1 cellular context compared by ENCODE assay signal in the genomic region with DNA sequence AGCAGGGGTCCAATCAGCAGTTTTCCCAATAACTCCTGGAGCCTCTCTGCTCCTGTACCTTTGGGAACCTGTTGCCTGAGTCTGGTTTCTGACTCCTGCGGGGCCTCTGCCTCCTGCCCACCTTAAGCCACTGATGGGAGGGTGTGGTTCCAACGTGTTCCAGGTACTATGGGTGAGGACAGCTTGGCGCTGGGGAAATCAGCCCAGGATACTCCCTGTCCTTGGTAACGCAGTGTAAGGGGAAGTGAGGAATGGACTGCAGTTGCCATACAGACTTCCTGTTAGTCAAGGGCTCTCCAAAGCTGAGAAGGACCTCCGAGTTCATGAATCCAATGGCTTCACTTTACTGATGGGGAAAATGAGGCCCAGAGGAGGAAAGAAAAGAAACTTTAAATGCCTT.
TF ChIP-seq lines count a peak whose summit lies in the region.

No MANE protein-coding gene starts in this region.

TF ChIP-seq in H1, 55 proteins besides CTCF, POLR2A, EP300 and RAD21 (continued from another document):
- TF ChIP-seq GTF2F1 (IDR thresholded peaks at IDR 0.05; ENCODE audit: borderline replicate concordance, low read depth, low read length) = no peak
- no peak for TF ChIP-seq RBBP5 (IDR thresholded peaks at IDR 0.05; ENCODE audit: borderline replicate concordance, low read depth, low read length)
- TF ChIP-seq JUND (IDR thresholded peaks at IDR 0.05; ENCODE audit: low read length) = no peak
- no peak for TF ChIP-seq TEAD4 (IDR thresholded peaks at IDR 0.05; ENCODE audit: low read depth, low read length)
- TF ChIP-seq ASH2L (IDR thresholded peaks at IDR 0.05; ENCODE audit: low read length) = no peak
- no peak for TF ChIP-seq TBP (IDR thresholded peaks at IDR 0.05; ENCODE audit: low read depth, low read length)
- no peak for TF ChIP-seq ZNF274 (IDR thresholded peaks at IDR 0.05; ENCODE audit: borderline replicate concordance, extremely low read depth, low read length)
- no peak for TF ChIP-seq MAFK (IDR thresholded peaks at IDR 0.05; ENCODE audit: low read depth, low read length)
- TF ChIP-seq HDAC6 (IDR thresholded peaks at IDR 0.05; ENCODE audit: low read depth, low read length) = no peak
- no peak for TF ChIP-seq EGR1 (IDR thresholded peaks at IDR 0.05; ENCODE audit: borderline replicate concordance, low read depth, low read length)
- TF ChIP-seq, protein P1, sequence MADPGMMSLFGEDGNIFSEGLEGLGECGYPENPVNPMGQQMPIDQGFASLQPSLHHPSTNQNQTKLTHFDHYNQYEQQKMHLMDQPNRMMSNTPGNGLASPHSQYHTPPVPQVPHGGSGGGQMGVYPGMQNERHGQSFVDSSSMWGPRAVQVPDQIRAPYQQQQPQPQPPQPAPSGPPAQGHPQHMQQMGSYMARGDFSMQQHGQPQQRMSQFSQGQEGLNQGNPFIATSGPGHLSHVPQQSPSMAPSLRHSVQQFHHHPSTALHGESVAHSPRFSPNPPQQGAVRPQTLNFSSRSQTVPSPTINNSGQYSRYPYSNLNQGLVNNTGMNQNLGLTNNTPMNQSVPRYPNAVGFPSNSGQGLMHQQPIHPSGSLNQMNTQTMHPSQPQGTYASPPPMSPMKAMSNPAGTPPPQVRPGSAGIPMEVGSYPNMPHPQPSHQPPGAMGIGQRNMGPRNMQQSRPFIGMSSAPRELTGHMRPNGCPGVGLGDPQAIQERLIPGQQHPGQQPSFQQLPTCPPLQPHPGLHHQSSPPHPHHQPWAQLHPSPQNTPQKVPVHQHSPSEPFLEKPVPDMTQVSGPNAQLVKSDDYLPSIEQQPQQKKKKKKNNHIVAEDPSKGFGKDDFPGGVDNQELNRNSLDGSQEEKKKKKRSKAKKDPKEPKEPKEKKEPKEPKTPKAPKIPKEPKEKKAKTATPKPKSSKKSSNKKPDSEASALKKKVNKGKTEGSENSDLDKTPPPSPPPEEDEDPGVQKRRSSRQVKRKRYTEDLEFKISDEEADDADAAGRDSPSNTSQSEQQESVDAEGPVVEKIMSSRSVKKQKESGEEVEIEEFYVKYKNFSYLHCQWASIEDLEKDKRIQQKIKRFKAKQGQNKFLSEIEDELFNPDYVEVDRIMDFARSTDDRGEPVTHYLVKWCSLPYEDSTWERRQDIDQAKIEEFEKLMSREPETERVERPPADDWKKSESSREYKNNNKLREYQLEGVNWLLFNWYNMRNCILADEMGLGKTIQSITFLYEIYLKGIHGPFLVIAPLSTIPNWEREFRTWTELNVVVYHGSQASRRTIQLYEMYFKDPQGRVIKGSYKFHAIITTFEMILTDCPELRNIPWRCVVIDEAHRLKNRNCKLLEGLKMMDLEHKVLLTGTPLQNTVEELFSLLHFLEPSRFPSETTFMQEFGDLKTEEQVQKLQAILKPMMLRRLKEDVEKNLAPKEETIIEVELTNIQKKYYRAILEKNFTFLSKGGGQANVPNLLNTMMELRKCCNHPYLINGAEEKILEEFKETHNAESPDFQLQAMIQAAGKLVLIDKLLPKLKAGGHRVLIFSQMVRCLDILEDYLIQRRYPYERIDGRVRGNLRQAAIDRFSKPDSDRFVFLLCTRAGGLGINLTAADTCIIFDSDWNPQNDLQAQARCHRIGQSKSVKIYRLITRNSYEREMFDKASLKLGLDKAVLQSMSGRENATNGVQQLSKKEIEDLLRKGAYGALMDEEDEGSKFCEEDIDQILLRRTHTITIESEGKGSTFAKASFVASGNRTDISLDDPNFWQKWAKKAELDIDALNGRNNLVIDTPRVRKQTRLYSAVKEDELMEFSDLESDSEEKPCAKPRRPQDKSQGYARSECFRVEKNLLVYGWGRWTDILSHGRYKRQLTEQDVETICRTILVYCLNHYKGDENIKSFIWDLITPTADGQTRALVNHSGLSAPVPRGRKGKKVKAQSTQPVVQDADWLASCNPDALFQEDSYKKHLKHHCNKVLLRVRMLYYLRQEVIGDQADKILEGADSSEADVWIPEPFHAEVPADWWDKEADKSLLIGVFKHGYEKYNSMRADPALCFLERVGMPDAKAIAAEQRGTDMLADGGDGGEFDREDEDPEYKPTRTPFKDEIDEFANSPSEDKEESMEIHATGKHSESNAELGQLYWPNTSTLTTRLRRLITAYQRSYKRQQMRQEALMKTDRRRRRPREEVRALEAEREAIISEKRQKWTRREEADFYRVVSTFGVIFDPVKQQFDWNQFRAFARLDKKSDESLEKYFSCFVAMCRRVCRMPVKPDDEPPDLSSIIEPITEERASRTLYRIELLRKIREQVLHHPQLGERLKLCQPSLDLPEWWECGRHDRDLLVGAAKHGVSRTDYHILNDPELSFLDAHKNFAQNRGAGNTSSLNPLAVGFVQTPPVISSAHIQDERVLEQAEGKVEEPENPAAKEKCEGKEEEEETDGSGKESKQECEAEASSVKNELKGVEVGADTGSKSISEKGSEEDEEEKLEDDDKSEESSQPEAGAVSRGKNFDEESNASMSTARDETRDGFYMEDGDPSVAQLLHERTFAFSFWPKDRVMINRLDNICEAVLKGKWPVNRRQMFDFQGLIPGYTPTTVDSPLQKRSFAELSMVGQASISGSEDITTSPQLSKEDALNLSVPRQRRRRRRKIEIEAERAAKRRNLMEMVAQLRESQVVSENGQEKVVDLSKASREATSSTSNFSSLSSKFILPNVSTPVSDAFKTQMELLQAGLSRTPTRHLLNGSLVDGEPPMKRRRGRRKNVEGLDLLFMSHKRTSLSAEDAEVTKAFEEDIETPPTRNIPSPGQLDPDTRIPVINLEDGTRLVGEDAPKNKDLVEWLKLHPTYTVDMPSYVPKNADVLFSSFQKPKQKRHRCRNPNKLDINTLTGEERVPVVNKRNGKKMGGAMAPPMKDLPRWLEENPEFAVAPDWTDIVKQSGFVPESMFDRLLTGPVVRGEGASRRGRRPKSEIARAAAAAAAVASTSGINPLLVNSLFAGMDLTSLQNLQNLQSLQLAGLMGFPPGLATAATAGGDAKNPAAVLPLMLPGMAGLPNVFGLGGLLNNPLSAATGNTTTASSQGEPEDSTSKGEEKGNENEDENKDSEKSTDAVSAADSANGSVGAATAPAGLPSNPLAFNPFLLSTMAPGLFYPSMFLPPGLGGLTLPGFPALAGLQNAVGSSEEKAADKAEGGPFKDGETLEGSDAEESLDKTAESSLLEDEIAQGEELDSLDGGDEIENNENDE (IDR thresholded peaks at IDR 0.05; ENCODE audit: insufficient replicate concordance, low read length) = no peak
- no peak for TF ChIP-seq YY1 (IDR thresholded peaks at IDR 0.05; ENCODE audit: low read depth, low read length)
- TF ChIP-seq NRF1 (IDR thresholded peaks at IDR 0.05; ENCODE audit: low read depth, low read length) = no peak
- TF ChIP-seq JUN (IDR thresholded peaks at IDR 0.05; ENCODE audit: low read depth, low read length) = no peak
